8 cellular contexts compared by ENCODE assay signal in genomic region chr11:79441159-79441875, GRCh38. TPM values are rescaled to one million over a fixed set of nuclear protein-coding genes. Genes with fewer than 3 reads are reported as not detected.
DNase-seq lines count a peak whose midpoint lies in the region; ATAC-seq, FAIRE-seq and TF ChIP-seq lines count a peak whose summit lies in the region.

No MANE protein-coding gene starts in this region.

- no peak for TF ChIP-seq POLR2A in GM12892 (IDR thresholded peaks at IDR 0.05; ENCODE audit: low read depth, low read length)
- no peak for TF ChIP-seq POLR2A in Peyer's patch (IDR thresholded peaks at IDR 0.05)
- TF ChIP-seq POLR2A in gastroesophageal sphincter (IDR thresholded peaks at IDR 0.05): no peak

- H3K4me2 ChIP-seq in skeletal muscle satellite cell (ENCODE audit: low read length): peak overlapping the region; percentile 97

- peaks cover 0 to 43% (median 10%) of the 10 kb centered on the region in 4 donors for H3K4me1 ChIP-seq in Peyer's patch
- H3K4me1 ChIP-seq in gastroesophageal sphincter: peaks cover 0 to 53% (median 29%) of the 10 kb centered on the region in 3 donors
- H3K4me1 ChIP-seq in skeletal muscle satellite cell (ENCODE audit: control insufficient read depth, insufficient read depth, low read length): peaks cover 36% of the 10 kb centered on the region
- peaks cover 0 to 21% (median 6%) of the 10 kb centered on the region in 3 donors for H3K4me1 ChIP-seq in pancreas

- H3K9me3 ChIP-seq in Peyer's patch (peaks cover 0 to 5% (median 0%) of the 10 kb centered on the region in 4 donors), gastroesophageal sphincter (no peaks in the 10 kb centered on the region), skeletal muscle satellite cell (replicated peaks; ENCODE audit: low read length) (no peaks in the 10 kb centered on the region), pancreas (no peaks in the 10 kb centered on the region)

- no peak for TF ChIP-seq CTCF in Peyer's patch (IDR thresholded peaks at IDR 0.05)
- TF ChIP-seq CTCF in gastroesophageal sphincter (IDR thresholded peaks at IDR 0.05): no peak
- TF ChIP-seq CTCF in pancreas (IDR thresholded peaks at IDR 0.05): no peak

- 14 to 25% methylated on average over 17 to 20 of the region's 20 CpGs for WGBS in gastroesophageal sphincter (ENCODE audit: low coverage in 1 of 2), 2 donors
- 23 to 24% methylated on average over 20 of the region's 20 CpGs for WGBS in pancreas, 2 donors

- peak overlapping the region in 2 of 4 donors; percentile 66 to 67 for H3K27ac ChIP-seq in Peyer's patch
- H3K27ac ChIP-seq in gastroesophageal sphincter: peak overlapping the region in 3 of 4 donors; percentile 83 to 92 (median 89)
- no peak overlapping the region for H3K27ac ChIP-seq in pancreas

- no peaks in the 10 kb centered on the region for H3K36me3 ChIP-seq in Peyer's patch
- no peaks in the 10 kb centered on the region for H3K36me3 ChIP-seq in gastroesophageal sphincter
- no peaks in the 10 kb centered on the region for H3K36me3 ChIP-seq in skeletal muscle satellite cell (ENCODE audit: insufficient read depth, low read length)
- H3K36me3 ChIP-seq in pancreas: no peaks in the 10 kb centered on the region

- H3K27me3 ChIP-seq in Peyer's patch (peaks cover 0 to 25% of the 10 kb centered on the region in 2 donors), gastroesophageal sphincter (peaks cover 64% of the 10 kb centered on the region), skeletal muscle satellite cell (ENCODE audit: control insufficient read depth, insufficient read depth, low read length) (peaks cover 18% of the 10 kb centered on the region), pancreas (peaks cover 0 to 20% (median 4%) of the 10 kb centered on the region in 4 donors)

- FAIRE-seq in GM12892 (lab: Jason Lieb, UNC): peak; percentile 42
- FAIRE-seq in pancreas (lab: Jason Lieb, UNC): no peak

- peak overlapping the region; percentile 48 for H3K9ac ChIP-seq in skeletal muscle satellite cell (ENCODE audit: low read depth, low read length)

- intact Hi-C loops in pancreas (cut with DNase I): no loop called here
- intact Hi-C loops in posterior vena cava (cut with DNase I): no loop called here

- ATAC-seq in gastroesophageal sphincter (no peak), pancreas (no peak), HG03097 (IDR thresholded peaks at IDR 0.05; ENCODE audit: low FRiP score, unreplicated experiment) (no peak), GM19452 (IDR thresholded peaks at IDR 0.05; ENCODE audit: unreplicated experiment) (no peak)

- TF ChIP-seq EP300 in gastroesophageal sphincter (IDR thresholded peaks at IDR 0.05): no peak

- DNase-seq in GM12892 (ENCODE audit: insufficient read length): no peak
- DNase-seq in Peyer's patch: peak in 1 of 3 donors; percentile 44
- DNase-seq in pancreas: no peak
- no peak for DNase-seq in posterior vena cava (ENCODE audit: low spot score)

- H3K4me3 ChIP-seq in Peyer's patch (peak overlapping the region; percentile 39 to 57 (median 46)), gastroesophageal sphincter (peak overlapping the region; percentile 55 to 63), skeletal muscle satellite cell (ENCODE audit: low read length) (peak overlapping the region; percentile 74), pancreas (peak overlapping the region in 2 of 4 donors; percentile 25 to 55)

RNA-seq across cellular contexts. Expression of gene TENM4, which starts 0.5 kb away (rescaled TPM):
- not detected for polyA plus RNA-seq in GM12892 (2012; ENCODE audit: missing spikeins)
- total RNA-seq in Peyer's patch (1 to 10 TPM; 1.1 to 2.7 (median 2.0) TPM), gastroesophageal sphincter (10 to 100 TPM in 2 of 4 donors, 1 to 10 TPM in 2; 5.5 to 12.3 (median 8.9) TPM), pancreas (1 to 10 TPM in 3 of 6 donors, under 1 TPM in 3; 0.37 to 6.8 (median 1.3) TPM), posterior vena cava (1 to 10 TPM; 5.6 to 7.4 TPM)
- 5.6 and 15.7 TPM in 2 replicates for total RNA-seq in skeletal muscle satellite cell (2012; rRNA removed)
- 1 to 10 TPM in 1 of 2 donors, under 1 TPM in 1; 0.91 to 1.6 TPM for polyA plus RNA-seq in pancreas

Comparison
In these comparisons a context has a peak if more than half of its experiments do, and no peak if none do; other contexts are left out.
1. H3K27ac ChIP-seq: peak in gastroesophageal sphincter (3 of 4); none in pancreas (0 of 4).